Comparison of ENCODE assay signal across 8 cellular contexts in genomic region chr15:92655178-92655995, GRCh38. TPM values are rescaled to one million over a fixed set of nuclear protein-coding genes. Genes with fewer than 3 reads are reported as not detected.
A peak's percentile ranks its signal among the peaks of the same experiment; 100 is the strongest.
DNase-seq lines count a peak whose midpoint lies in the region; ATAC-seq and TF ChIP-seq lines count a peak whose summit lies in the region.

FAM174B (minus strand) TSS chr15:92655775.

- peak; percentile 39 to 70 for DNase-seq in NCI-H187 (lab: John Stamatoyannopoulos, UW)
- DNase-seq in NCI-H187 treated with DMSO at 0.1 percent for 48 hours (lab: John Stamatoyannopoulos, UW), result no peak
- DNase-seq in SK-N-MC (ENCODE audit: low read depth, low spot score), result no peak
- DNase-seq in cerebellum (ENCODE audit: low spot score), result peak; percentile 15
- DNase-seq in right lobe of liver, result peak in 2 of 3 donors; percentile 59 to 70
- DNase-seq in stimulated activated CD4-positive, alpha-beta T cell treated with anti-CD3 and anti-CD28 coated beads, TNF-alpha, amount 100 ng/mL, for 24 hours (ENCODE audit: low read depth in 3 of 3), result peak in 2 of 3 experiments; percentile 8 to 57

- H3K9ac ChIP-seq in SK-N-MC (ENCODE audit: insufficient read length), result peak within 1 kb of the TSS; percentile 47

- no peaks in the 10 kb centered on the region for H3K9me3 ChIP-seq in SK-N-MC (ENCODE audit: low read depth, low read length)
- no peaks in the 10 kb centered on the region for H3K9me3 ChIP-seq in right lobe of liver

- peak; percentile 42 for TF ChIP-seq POLR2A in right lobe of liver (IDR thresholded peaks at IDR 0.05)

- peaks cover 0 to 3% (median 0%) of the 10 kb centered on the region in 4 donors for H3K4me1 ChIP-seq in right lobe of liver

- H3K4me3 ChIP-seq in SK-N-MC (peak within 1 kb of the TSS; percentile 77), right lobe of liver (peak within 1 kb of the TSS; percentile 46 to 61 (median 53))

- H3K27me3 ChIP-seq in right lobe of liver, result no peaks in the 10 kb centered on the region

- no peak for TF ChIP-seq CTCF in right lobe of liver (IDR thresholded peaks at IDR 0.05)

- intact Hi-C loops in right lobe of liver (cut with DNase I), result no loop called here

- 7% methylated on average over 18 of the region's 100 CpGs for WGBS in right lobe of liver (ENCODE audit: insufficient coverage, low coverage, low lambda C conversion rate, missing lambda C conversion rate)

- no peak within 1 kb of the TSS for H3K27ac ChIP-seq in SK-N-MC
- peak within 1 kb of the TSS in 1 of 3 donors; percentile 18 for H3K27ac ChIP-seq in right lobe of liver

- ATAC-seq in HG02870 (IDR thresholded peaks at IDR 0.05; ENCODE audit: unreplicated experiment), result peak; percentile 40
- ATAC-seq in right lobe of liver, result peak; percentile 71 to 83 (median 75)
- no peak for ATAC-seq in HG03135 (IDR thresholded peaks at IDR 0.05; ENCODE audit: unreplicated experiment)

- H3K36me3 ChIP-seq in SK-N-MC (ENCODE audit: insufficient read depth, low read length) (no peaks in the 10 kb centered on the region), right lobe of liver (no peaks in the 10 kb centered on the region)

RNA-seq across cellular contexts. Expression of gene FAM174B, which starts in this region (rescaled TPM):
- total RNA-seq in cerebellum (25.0 TPM), right lobe of liver (10 to 100 TPM in 1 of 6 experiments, 1 to 10 TPM in 5; 2.0 to 11.9 (median 4.7) TPM)

Comparison
In these comparisons a context has a peak if more than half of its experiments do, and no peak if none do; other contexts are left out.
1. DNase-seq: peak in NCI-H187 (2 of 2), cerebellum (single experiment), right lobe of liver (2 of 3) and stimulated activated CD4-positive, alpha-beta T cell treated with anti-CD3 and anti-CD28 coated beads, TNF-alpha, amount 100 ng/mL, for 24 hours (2 of 3); none in NCI-H187 treated with DMSO at 0.1 percent for 48 hours (single experiment) and SK-N-MC (single experiment).